ENCODE assay signal across 18 cellular contexts in genomic region chr14:25014440-25014839, GRCh38. TPM values are rescaled to one million over a fixed set of nuclear protein-coding genes. Genes with fewer than 3 reads are reported as not detected.
DNase-seq lines count a peak whose midpoint lies in the region; ATAC-seq and TF ChIP-seq lines count a peak whose summit lies in the region.
"Had no signal": no experiment of that assay in that cellular context is flagged by ENCODE, and none has a peak within 500 bp of the region (broad histone marks: within the 10 kb centered on the region; RNA-seq: fewer than 3 reads in every experiment).

No MANE protein-coding gene starts in this region.

- no peaks in the 10 kb centered on the region for H3K9me3 Mint-ChIP-seq in mesothelial cell of epicardium

- no peak overlapping the region for H3K4me3 ChIP-seq in right atrium auricular region
- H3K4me3 ChIP-seq in right cardiac atrium (ENCODE audit: low read length), result no peak overlapping the region
- no peak overlapping the region for H3K4me3 ChIP-seq in tibial artery

- H3K27ac Mint-ChIP-seq in mesothelial cell of epicardium, result peak overlapping the region; percentile 76
- H3K27ac Mint-ChIP-seq: CD14-positive monocyte had no signal

- H3K36me3 Mint-ChIP-seq in mesothelial cell of epicardium, result no peaks in the 10 kb centered on the region
- H3K36me3 Mint-ChIP-seq: CD14-positive monocyte had no signal

- H3K27ac ChIP-seq in right atrium auricular region, result no peak overlapping the region
- H3K27ac ChIP-seq in right cardiac atrium (ENCODE audit: low read length), result no peak overlapping the region
- H3K27ac ChIP-seq in tibial artery, result no peak overlapping the region
- H3K27ac ChIP-seq: KMS-11, RWPE1 had no signal

- H3K9me3 ChIP-seq in right atrium auricular region (no peaks in the 10 kb centered on the region), right cardiac atrium (ENCODE audit: control insufficient read depth, low read length) (no peaks in the 10 kb centered on the region), tibial artery (no peaks in the 10 kb centered on the region)

- intact Hi-C loops in Right ventricle myocardium superior (cut with DNase I) (no loop called here), right cardiac atrium (cut with DNase I) (no loop called here), tibial artery (cut with DNase I; ENCODE audit: low total_unique reads) (no loop called here)

- no peaks in the 10 kb centered on the region for H3K27me3 ChIP-seq in right atrium auricular region
- H3K27me3 ChIP-seq in right cardiac atrium (ENCODE audit: control insufficient read depth, insufficient read depth), result no peaks in the 10 kb centered on the region
- no peaks in the 10 kb centered on the region for H3K27me3 ChIP-seq in tibial artery

- no peak for TF ChIP-seq CTCF in right atrium auricular region (IDR thresholded peaks at IDR 0.05)
- no peak for TF ChIP-seq CTCF in mesothelial cell of epicardium (IDR thresholded peaks at IDR 0.05; ENCODE audit: unreplicated experiment)
- no peak for TF ChIP-seq CTCF in tibial artery (IDR thresholded peaks at IDR 0.05)

- ATAC-seq in Right ventricle myocardium superior (ENCODE audit: poor library complexity), result peak; percentile 75
- peak; percentile 51 to 57 for ATAC-seq in right cardiac atrium
- no peak for ATAC-seq in HG03378 (IDR thresholded peaks at IDR 0.05; ENCODE audit: unreplicated experiment)
- ATAC-seq in HG02970 (IDR thresholded peaks at IDR 0.05; ENCODE audit: low FRiP score, unreplicated experiment), result no peak

- H3K4me3 Mint-ChIP-seq in mesothelial cell of epicardium, result no peak overlapping the region
- H3K4me3 Mint-ChIP-seq: CD14-positive monocyte had no signal

- H3K4me1 ChIP-seq in right atrium auricular region (peaks cover 0 to 16% of the 10 kb centered on the region in 2 donors), right cardiac atrium (ENCODE audit: control insufficient read depth, insufficient read depth, low read length) (peaks cover 8% of the 10 kb centered on the region), tibial artery (no peaks in the 10 kb centered on the region)

- WGBS in right cardiac atrium, result 57% methylated on average over 4 of the region's 4 CpGs

- DNase-seq in Right ventricle myocardium superior (no peak), right atrium auricular region (ENCODE audit: low spot score) (no peak), right cardiac atrium (no peak), mesothelial cell of epicardium (ENCODE audit: low spot score in 2 of 2, unreplicated experiment in 2 of 2) (no peak), tibial artery (no peak)
- no peak for DNase-seq in stimulated activated naive CD4-positive, alpha-beta T cell (lab: John Stamatoyannopoulos, UW)
- DNase-seq: GOT3; NCI-H1092; NCI-H2107; NCI-H69; NK-92 treated with Interleukin-12 subunit alpha and Interleukin-12 subunit beta, amount 100 ng/mL, for 24 hours; OCI-M1 had no signal

- no peaks in the 10 kb centered on the region for H3K36me3 ChIP-seq in right atrium auricular region
- no peaks in the 10 kb centered on the region for H3K36me3 ChIP-seq in tibial artery

- no peaks in the 10 kb centered on the region for H3K27me3 Mint-ChIP-seq in mesothelial cell of epicardium (ENCODE audit: low read depth)

- peaks cover 20% of the 10 kb centered on the region for H3K4me1 Mint-ChIP-seq in mesothelial cell of epicardium
- H3K4me1 Mint-ChIP-seq: CD14-positive monocyte had no signal

RNA-seq across cellular contexts. Expression of gene STXBP6, which starts 35.5 kb away (rescaled TPM):
- total RNA-seq in Right ventricle myocardium superior, result 39.8 TPM
- 10 to 100 TPM; 13.5 to 20.2 TPM for total RNA-seq in right atrium auricular region
- total RNA-seq in right cardiac atrium, result 10 to 100 TPM; 18.8 to 31.7 (median 30.7) TPM
- 26.5 TPM for polyA plus RNA-seq in right cardiac atrium
- total RNA-seq in mesothelial cell of epicardium, result 14.5 to 19.2 TPM (median 16.6 TPM) in 3 replicates
- total RNA-seq: MCF 10A had no signal

Comparison
In these comparisons a context has a peak if more than half of its experiments do, and no peak if none do; other contexts are left out.
1. ATAC-seq: peak in Right ventricle myocardium superior (single experiment) and right cardiac atrium (2 of 2); none in HG03378 (single experiment) and HG02970 (single experiment).